14 cellular contexts compared by ENCODE assay signal in the genomic region with DNA sequence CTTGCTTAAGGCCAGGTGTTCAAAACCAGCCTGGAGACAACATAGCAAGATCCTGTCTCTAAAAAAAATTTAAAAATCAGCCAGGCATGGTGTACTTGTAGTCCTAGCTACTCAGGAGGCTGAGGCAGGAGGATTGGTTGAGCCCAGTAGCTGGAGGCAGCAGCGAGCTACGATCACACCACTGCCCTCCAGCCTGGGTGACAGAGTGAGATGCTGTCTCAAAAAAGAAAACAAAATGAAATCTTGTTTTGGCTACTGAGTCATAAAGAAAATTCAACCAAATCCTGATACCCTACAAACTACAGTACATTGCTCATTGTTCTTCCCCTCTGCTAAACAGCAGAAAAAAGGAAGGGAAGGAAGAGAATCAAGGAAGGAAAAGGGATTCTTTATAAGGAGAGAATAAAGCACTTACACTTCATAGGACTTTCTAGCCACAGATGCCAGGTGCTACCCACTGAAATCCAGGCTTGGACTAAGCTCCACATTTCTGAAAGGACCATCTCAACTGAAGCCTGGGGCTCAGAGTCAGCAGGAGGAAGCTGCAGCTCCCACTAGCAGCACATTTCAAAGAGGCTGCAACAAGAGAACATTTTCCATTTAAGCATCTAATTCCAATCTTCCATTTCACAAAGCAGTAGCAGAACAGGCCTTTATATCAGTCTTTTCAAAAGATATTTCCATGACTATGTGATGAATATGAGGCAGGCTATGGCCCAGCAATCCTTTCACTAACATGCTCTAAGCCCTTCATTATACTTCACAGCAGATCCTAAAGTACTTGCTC.
DNase-seq lines count a peak whose midpoint lies in the region; ATAC-seq and TF ChIP-seq lines count a peak whose summit lies in the region.
"Had no signal": no experiment of that assay in that cellular context is flagged by ENCODE, and none has a peak within 500 bp of the region (broad histone marks: within the 10 kb centered on the region; RNA-seq: fewer than 3 reads in every experiment).

No MANE protein-coding gene starts in this region.

- no peak overlapping the region for H3K4me3 Mint-ChIP-seq in activated T-cell treated with anti-CD3 and anti-CD28 coated beads, Interleukin-2, amount 50 U/mL, for 24 hours

- H3K27me3 ChIP-seq in neutrophil, result no peaks in the 10 kb centered on the region
- H3K27me3 ChIP-seq: vagina had no signal

- peaks cover 14 to 31% of the 10 kb centered on the region in 2 experiments for H3K4me1 ChIP-seq in neutrophil (ENCODE audit: control insufficient read depth in 1 of 2, insufficient read depth in 1 of 2, low read depth in 1 of 2, low read length in 1 of 2)

- in situ Hi-C loops in astrocyte of the spinal cord (cut with HindIII; ENCODE audit: low sequenced_read_pairs), result no loop called here

- TF ChIP-seq CTCF in astrocyte of the spinal cord (IDR thresholded peaks at IDR 0.05; ENCODE audit: low read depth, low read length) (no peak), neutrophil (IDR thresholded peaks at IDR 0.05) (no peak)

- no peak for DNase-seq in activated T-cell treated with anti-CD3 and anti-CD28 coated beads, Interleukin-2, amount 50 U/mL, for 24 hours
- no peak for DNase-seq in activated T-cell treated with anti-CD3 and anti-CD28 coated beads, Interleukin-2, amount 50 U/mL, for 48 hours
- peak; percentile 12 for DNase-seq in astrocyte of the spinal cord (ENCODE audit: low read depth, low spot score)
- no peak for DNase-seq in substantia nigra (lab: John Stamatoyannopoulos, UW)
- DNase-seq in NCI-H187 treated with DMSO at 0.1 percent for 48 hours (lab: John Stamatoyannopoulos, UW), result no peak
- DNase-seq: DMS79, head of caudate nucleus, left ventricle myocardium superior, NCI-H446 treated with DMSO at 0.1 percent for 48 hours, occipital lobe had no signal

- H3K9me3 Mint-ChIP-seq in activated T-cell treated with anti-CD3 and anti-CD28 coated beads, Interleukin-2, amount 50 U/mL, for 24 hours, result no peaks in the 10 kb centered on the region

- H3K27ac Mint-ChIP-seq in activated T-cell treated with anti-CD3 and anti-CD28 coated beads, Interleukin-2, amount 50 U/mL, for 24 hours, result peak overlapping the region; percentile 13

- H3K36me3 ChIP-seq in neutrophil, result peaks cover 17% of the 10 kb centered on the region

- H3K4me3 ChIP-seq in astrocyte of the spinal cord (ENCODE audit: low read depth, low read length), result no peak overlapping the region
- H3K4me3 ChIP-seq in neutrophil (ENCODE audit: low read depth in 1 of 2, low read length in 1 of 2), result no peak overlapping the region
- H3K4me3 ChIP-seq: vagina had no signal

- H3K27ac ChIP-seq in neutrophil (peak overlapping the region; percentile 58), substantia nigra (ENCODE audit: low read depth, low read length, poor library complexity, severe bottlenecking) (no peak overlapping the region)
- H3K27ac ChIP-seq: vagina had no signal

- H3K4me1 Mint-ChIP-seq in activated T-cell treated with anti-CD3 and anti-CD28 coated beads, Interleukin-2, amount 50 U/mL, for 24 hours (ENCODE audit: low read depth), result peaks cover 68% of the 10 kb centered on the region

- no peak for TF ChIP-seq POLR2A in GM18505 (IDR thresholded peaks at IDR 0.05; ENCODE audit: borderline replicate concordance, extremely low read depth, insufficient read depth, insufficient read length)

- no peaks in the 10 kb centered on the region for H3K9me3 ChIP-seq in neutrophil
- H3K9me3 ChIP-seq: vagina had no signal

- ATAC-seq in HG02870 (IDR thresholded peaks at IDR 0.05; ENCODE audit: unreplicated experiment) (peak; percentile 52), GM18505 (IDR thresholded peaks at IDR 0.05; ENCODE audit: unreplicated experiment) (no peak)
- ATAC-seq: left ventricle myocardium superior had no signal

- H3K36me3 Mint-ChIP-seq in activated T-cell treated with anti-CD3 and anti-CD28 coated beads, Interleukin-2, amount 50 U/mL, for 24 hours (ENCODE audit: low read depth), result peaks cover 80% of the 10 kb centered on the region

- H3K27me3 Mint-ChIP-seq in activated T-cell treated with anti-CD3 and anti-CD28 coated beads, Interleukin-2, amount 50 U/mL, for 24 hours, result no peaks in the 10 kb centered on the region
